9 cellular contexts compared by ENCODE assay signal in genomic region chr12:52022841-52023181, GRCh38. TPM values are rescaled to one million over a fixed set of nuclear protein-coding genes. Genes with fewer than 3 reads are reported as not detected.
A peak's percentile ranks its signal among the peaks of the same experiment; 100 is the strongest.
DNase-seq lines count a peak whose midpoint lies in the region; ATAC-seq lines count a peak whose summit lies in the region.
"Had no signal": no experiment of that assay in that cellular context is flagged by ENCODE, and none has a peak within 500 bp of the region (broad histone marks: within the 10 kb centered on the region; RNA-seq: fewer than 3 reads in every experiment).

No MANE protein-coding gene starts in this region.

- H3K4me3 Mint-ChIP-seq in natural killer cell treated with Interleukin-12 subunit alpha and Interleukin-12 subunit beta and Interleukin-15 and Interleukin-18, amount 100 ng/mL, for 72 hours: peak overlapping the region; percentile 53

- H3K27ac ChIP-seq in cingulate gyrus (ENCODE audit: low read depth, low read length): peak overlapping the region; percentile 60

- no peaks in the 10 kb centered on the region for H3K36me3 Mint-ChIP-seq in natural killer cell treated with Interleukin-12 subunit alpha and Interleukin-12 subunit beta and Interleukin-15 and Interleukin-18, amount 100 ng/mL, for 72 hours

- H3K27me3 Mint-ChIP-seq in natural killer cell treated with Interleukin-12 subunit alpha and Interleukin-12 subunit beta and Interleukin-15 and Interleukin-18, amount 100 ng/mL, for 72 hours: no peaks in the 10 kb centered on the region

- H3K27ac Mint-ChIP-seq in natural killer cell treated with Interleukin-12 subunit alpha and Interleukin-12 subunit beta and Interleukin-15 and Interleukin-18, amount 100 ng/mL, for 72 hours: no peak overlapping the region

- ATAC-seq in natural killer cell treated with Interleukin-12 subunit alpha and Interleukin-12 subunit beta and Interleukin-15 and Interleukin-18, amount 100 ng/mL, for 72 hours: peak; percentile 1 to 15
- ATAC-seq in HG02852 (IDR thresholded peaks at IDR 0.05; ENCODE audit: unreplicated experiment): no peak

- peaks cover 32 to 34% of the 10 kb centered on the region in 2 donors for H3K4me1 Mint-ChIP-seq in natural killer cell treated with Interleukin-12 subunit alpha and Interleukin-12 subunit beta and Interleukin-15 and Interleukin-18, amount 100 ng/mL, for 72 hours (ENCODE audit: low read depth in 2 of 2)

- no peaks in the 10 kb centered on the region for H3K9me3 Mint-ChIP-seq in natural killer cell treated with Interleukin-12 subunit alpha and Interleukin-12 subunit beta and Interleukin-15 and Interleukin-18, amount 100 ng/mL, for 72 hours

- DNase-seq in NCI-H748 (lab: John Stamatoyannopoulos, UW; ENCODE audit: unreplicated experiment): peak; percentile 67
- no peak for DNase-seq in NCI-H748 treated with DMSO at 0.1 percent for 48 hours (lab: John Stamatoyannopoulos, UW)
- peak; percentile 72 for DNase-seq in NCI-H510A treated with DMSO at 0.1 percent for 48 hours (lab: John Stamatoyannopoulos, UW)
- no peak for DNase-seq in natural killer cell treated with Interleukin-12 subunit alpha and Interleukin-12 subunit beta and Interleukin-15 and Interleukin-18, amount 100 ng/mL, for 72 hours (ENCODE audit: low spot score)
- no peak for DNase-seq in activated CD8-positive, alpha-beta memory T cell treated with anti-CD3 and anti-CD28 coated beads, Interleukin-2, amount 50 U/mL, for 4 hours
- no peak for DNase-seq in activated CD4-positive, CD25-positive, alpha-beta regulatory T cell treated with anti-CD3 and anti-CD28 coated beads, Interleukin-2, amount 50 U/mL, for 72 hours

RNA-seq across cellular contexts. Expression of gene TAMALIN, which starts 16.1 kb away (rescaled TPM):
- total RNA-seq in natural killer cell treated with Interleukin-12 subunit alpha and Interleukin-12 subunit beta and Interleukin-15 and Interleukin-18, amount 100 ng/mL, for 72 hours: 1 to 10 TPM; 5.4 to 5.6 TPM

RNA-seq across cellular contexts. Expression of gene NR4A1, which starts 28.4 kb away (rescaled TPM):
- total RNA-seq in natural killer cell treated with Interleukin-12 subunit alpha and Interleukin-12 subunit beta and Interleukin-15 and Interleukin-18, amount 100 ng/mL, for 72 hours: 1 to 10 TPM; 3.0 to 4.0 TPM

RNA-seq across cellular contexts. Expression of gene ATG101, which starts 47.0 kb away (rescaled TPM):
- 10 to 100 TPM; 43.1 to 55.1 TPM for total RNA-seq in natural killer cell treated with Interleukin-12 subunit alpha and Interleukin-12 subunit beta and Interleukin-15 and Interleukin-18, amount 100 ng/mL, for 72 hours

RNA-seq across cellular contexts. Expression of gene SMIM41, which starts 56.7 kb away (rescaled TPM):
- not detected for total RNA-seq in natural killer cell treated with Interleukin-12 subunit alpha and Interleukin-12 subunit beta and Interleukin-15 and Interleukin-18, amount 100 ng/mL, for 72 hours
- total RNA-seq: activated CD8-positive, alpha-beta memory T cell treated with anti-CD3 and anti-CD28 coated beads for 36 hours had no signal

Comparison
In these comparisons a context has a peak if more than half of its experiments do, and no peak if none do; other contexts are left out.
1. DNase-seq: peak in NCI-H748 (single experiment) and NCI-H510A treated with DMSO at 0.1 percent for 48 hours (single experiment); none in NCI-H748 treated with DMSO at 0.1 percent for 48 hours (single experiment), natural killer cell treated with Interleukin-12 subunit alpha and Interleukin-12 subunit beta and Interleukin-15 and Interleukin-18, amount 100 ng/mL, for 72 hours (single experiment), activated CD8-positive, alpha-beta memory T cell treated with anti-CD3 and anti-CD28 coated beads, Interleukin-2, amount 50 U/mL, for 4 hours (single experiment) and activated CD4-positive, CD25-positive, alpha-beta regulatory T cell treated with anti-CD3 and anti-CD28 coated beads, Interleukin-2, amount 50 U/mL, for 72 hours (single experiment).